8 cellular contexts compared by ENCODE assay signal in the genomic region with DNA sequence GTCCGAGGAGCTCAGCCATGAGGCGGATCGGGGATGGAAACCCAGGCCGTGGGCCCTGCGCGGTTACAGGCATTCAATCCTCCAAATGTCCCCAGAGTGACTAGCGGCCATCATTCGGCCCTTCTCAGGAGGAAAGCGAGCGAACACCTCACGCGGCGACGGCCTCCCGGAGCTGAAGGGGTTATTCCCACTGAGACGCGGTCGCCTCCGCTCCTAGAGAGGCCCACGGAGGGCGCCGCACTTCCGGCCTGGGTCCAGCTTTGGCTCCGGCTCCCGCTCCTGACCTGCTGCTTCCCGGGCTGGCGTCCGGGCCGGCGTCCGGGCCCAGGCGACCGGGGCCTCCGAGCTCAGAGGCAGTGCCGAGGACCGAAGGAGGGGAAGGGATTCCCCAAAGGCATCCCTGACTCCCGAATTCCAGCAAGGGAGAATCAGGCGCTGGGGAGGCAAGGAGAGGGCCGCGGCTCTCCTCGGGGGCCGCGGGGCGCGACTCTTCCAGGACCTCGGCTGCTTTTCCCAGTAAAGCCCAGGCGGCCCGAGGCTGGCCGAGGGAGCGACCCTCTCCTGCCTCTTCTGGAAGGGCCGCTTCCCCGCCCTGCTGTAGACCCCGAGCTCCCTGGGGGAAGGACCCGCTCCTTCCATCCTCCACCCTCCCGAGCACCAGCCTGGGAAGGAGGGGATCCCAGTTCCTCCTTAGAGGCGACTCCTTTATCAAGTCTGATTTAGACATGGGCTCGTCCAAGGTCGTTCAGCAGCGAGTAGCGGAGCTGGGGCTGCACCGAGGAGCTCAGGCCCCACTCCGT. TPM values are rescaled to one million over a fixed set of nuclear protein-coding genes. Genes with fewer than 3 reads are reported as not detected.
A peak's percentile ranks its signal among the peaks of the same experiment; 100 is the strongest.
DNase-seq lines count a peak whose midpoint lies in the region; ATAC-seq, FAIRE-seq and TF ChIP-seq lines count a peak whose summit lies in the region.

No MANE protein-coding gene starts in this region.

- peak in 1 of 4 donors; percentile 40 for TF ChIP-seq EP300 in sigmoid colon (IDR thresholded peaks at IDR 0.05)

- peak; percentile 95 to 97 for TF ChIP-seq POLR2A in sigmoid colon (IDR thresholded peaks at IDR 0.05)

- intact Hi-C loops in sigmoid colon (cut with DNase I), result loop anchor here (1.0 kb wide), 1 partner anchor 18 kb away; a partner anchor contains a TSS

- ATAC-seq in GM21619 (IDR thresholded peaks at IDR 0.05; ENCODE audit: unreplicated experiment), result no peak

- H3K4me3 ChIP-seq in bronchial epithelial cell (ENCODE audit: low read depth, low read length) (peak overlapping the region; percentile 61), iPS-18c (ENCODE audit: insufficient read depth, low read depth, low read length) (peak overlapping the region; percentile 89), sigmoid colon (peak overlapping the region; percentile 67 to 89 (median 76))

- H3K9me3 ChIP-seq in iPS-18c (ENCODE audit: control insufficient read depth, insufficient read depth, low read length) (peaks cover 4% of the 10 kb centered on the region), sigmoid colon (no peaks in the 10 kb centered on the region)

- no peak for TF ChIP-seq CTCF in VCaP (conservative IDR thresholded peaks at IDR 0.05)
- TF ChIP-seq CTCF in bronchial epithelial cell (IDR thresholded peaks at IDR 0.05; ENCODE audit: insufficient read depth, low read length, severe bottlenecking), result peak; percentile 11
- TF ChIP-seq CTCF in sigmoid colon (IDR thresholded peaks at IDR 0.05), result no peak

- no peak for FAIRE-seq in bronchial epithelial cell (lab: Jason Lieb, UNC)

- DNase-seq in NCI-H446 (lab: John Stamatoyannopoulos, UW) (peak; percentile 24 to 76), NCI-H446 treated with DMSO at 0.1 percent for 48 hours (lab: John Stamatoyannopoulos, UW) (no peak), NCI-H146 treated with DMSO at 0.1 percent for 48 hours (lab: John Stamatoyannopoulos, UW; ENCODE audit: unreplicated experiment) (peak; percentile 80), bronchial epithelial cell (ENCODE audit: low read depth) (peak; percentile 36), sigmoid colon (peak; percentile 95)

- WGBS in sigmoid colon, 2 donors, result 1 to 2% methylated on average over 62 of the region's 62 CpGs

- H3K4me1 ChIP-seq in sigmoid colon, result peaks cover 0 to 22% (median 18%) of the 10 kb centered on the region in 4 donors

- H3K36me3 ChIP-seq in bronchial epithelial cell (ENCODE audit: control insufficient read depth, insufficient read depth, low read length), result no peaks in the 10 kb centered on the region
- no peaks in the 10 kb centered on the region for H3K36me3 ChIP-seq in sigmoid colon

- H3K27me3 ChIP-seq in bronchial epithelial cell (ENCODE audit: control insufficient read depth, insufficient read depth, low read length), result no peaks in the 10 kb centered on the region
- no peaks in the 10 kb centered on the region for H3K27me3 ChIP-seq in sigmoid colon

- H3K27ac ChIP-seq in VCaP (peak overlapping the region; percentile 87), sigmoid colon (peak overlapping the region; percentile 91 to 96 (median 93))

RNA-seq across cellular contexts. Expression of a gene that starts 18.6 kb away (rescaled TPM):
- total RNA-seq in bronchial epithelial cell (4.2 and 5.0 TPM in 2 replicates), sigmoid colon (10 to 100 TPM in 2 of 4 donors, 1 to 10 TPM in 2; 8.4 to 12.1 (median 10.3) TPM)
- polyA plus RNA-seq in sigmoid colon, result 1 to 10 TPM; 3.0 to 6.9 (median 3.5) TPM

RNA-seq across cellular contexts. Expression of a gene that starts 43.4 kb away (rescaled TPM):
- 38.7 and 44.5 TPM in 2 replicates for total RNA-seq in bronchial epithelial cell
- 10 to 100 TPM; 48.1 to 53.9 (median 49.6) TPM for total RNA-seq in sigmoid colon
- 10 to 100 TPM; 34.8 to 79.3 (median 48.6) TPM for polyA plus RNA-seq in sigmoid colon

RNA-seq across cellular contexts. Expression of a gene that starts 43.7 kb away (rescaled TPM):
- total RNA-seq in bronchial epithelial cell, result 0.26 and 1.1 TPM in 2 replicates
- 1 to 10 TPM in 3 of 4 donors, under 1 TPM in 1; 0.82 to 2.8 (median 1.7) TPM for total RNA-seq in sigmoid colon
- polyA plus RNA-seq in sigmoid colon, result 10 to 100 TPM in 1 of 3 donors, 1 to 10 TPM in 1, not detected in 1; 3.7 to 11.9 TPM

RNA-seq across cellular contexts. Expression of a gene that starts 57.3 kb away (rescaled TPM):
- 10.6 and 14.2 TPM in 2 replicates for total RNA-seq in bronchial epithelial cell
- total RNA-seq in sigmoid colon, result 10 to 100 TPM; 20.1 to 28.5 (median 23.7) TPM
- 10 to 100 TPM; 19.2 to 45.0 (median 23.8) TPM for polyA plus RNA-seq in sigmoid colon
